Comparison of ENCODE assay signal across 11 cellular contexts in the genomic region with DNA sequence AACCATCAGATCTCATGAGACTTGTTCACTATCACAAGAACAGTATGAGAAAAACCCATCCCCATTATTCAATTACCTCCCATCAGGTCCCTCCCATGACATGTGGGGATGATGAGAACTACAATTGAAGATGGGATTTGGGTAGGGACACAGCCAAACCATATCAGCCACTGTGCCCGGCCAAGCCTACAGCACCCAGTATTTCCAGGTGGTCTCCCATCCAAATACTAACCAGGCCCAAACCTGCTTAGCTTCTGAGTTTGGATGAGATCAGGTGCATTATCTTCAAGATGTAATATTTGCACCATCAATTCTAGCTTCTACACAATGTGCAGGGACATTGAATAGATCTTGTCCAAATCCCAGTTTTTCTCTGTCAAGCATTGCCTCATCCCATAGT.
"Had no signal": no experiment of that assay in that cellular context is flagged by ENCODE, and none has a peak within 500 bp of the region (broad histone marks: within the 10 kb centered on the region; RNA-seq: fewer than 3 reads in every experiment).

No MANE protein-coding gene starts in this region.

- H3K4me3 Mint-ChIP-seq: GM23338, H9, HFFc6 had no signal

- H3K9me3 Mint-ChIP-seq: GM23338, H9, HFFc6 had no signal

- ATAC-seq: GM23338, HCT116 had no signal

- H3K27ac ChIP-seq: GM23248 had no signal

- H3K4me2 ChIP-seq: GM23338 had no signal

- DNase-seq: GM23248, GOT3, H7, H9, HCEC 1CT, HFFc6 had no signal

- H3K4me3 ChIP-seq: GM23248, GM23338, HAP-1 had no signal

- H3K36me3 ChIP-seq: HAP-1 had no signal

- H3K27ac Mint-ChIP-seq: GM23338, H9, HFFc6 had no signal

- FAIRE-seq: H1, H54 had no signal

- H3K9ac ChIP-seq: GM23248 had no signal

- H3K4me1 ChIP-seq: HAP-1 had no signal

- H3K9me3 ChIP-seq: HAP-1 had no signal

- H2AFZ ChIP-seq: GM23248, GM23338 had no signal
